Comparison of ENCODE assay signal across 1 cellular context in the genomic region with DNA sequence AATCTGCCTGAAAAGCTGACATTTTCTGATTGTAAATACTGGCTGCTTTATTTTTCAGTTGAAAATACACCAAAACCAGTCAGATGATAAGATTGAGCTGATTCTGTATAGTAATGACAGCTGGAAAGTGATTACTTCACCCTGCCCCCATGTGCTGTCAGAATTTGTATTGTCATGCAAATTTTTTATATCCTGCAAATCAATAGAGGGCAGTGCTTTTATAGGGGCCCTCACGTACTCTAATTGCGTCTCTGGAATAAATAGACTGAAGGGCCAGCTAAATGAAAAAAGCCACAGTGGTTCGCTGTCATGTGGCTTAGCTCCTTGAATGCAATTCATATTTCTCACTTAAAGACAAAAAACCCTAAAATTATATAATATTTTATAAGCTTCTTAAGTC.
TF ChIP-seq lines count a peak whose summit lies in the region.

No MANE protein-coding gene starts in this region.

TF ChIP-seq in SK-N-SH, 30 proteins besides CTCF, POLR2A, EP300 and RAD21 (continued from another document):
- TF ChIP-seq SIN3A (IDR thresholded peaks at IDR 0.05; ENCODE audit: borderline replicate concordance, low read depth, low read length) (no peak), EZH2phosphoT487 (IDR thresholded peaks at IDR 0.05; ENCODE audit: borderline replicate concordance, low read depth) (no peak), NFIC (IDR thresholded peaks at IDR 0.05; ENCODE audit: borderline replicate concordance) (no peak), ELF1 (IDR thresholded peaks at IDR 0.05) (no peak), GATA2 (CRISPR knock-in tag; IDR thresholded peaks at IDR 0.05) (no peak), FOXM1 (IDR thresholded peaks at IDR 0.05; ENCODE audit: low read depth) (no peak), MEF2A (IDR thresholded peaks at IDR 0.05; ENCODE audit: borderline replicate concordance, low read depth) (no peak), FOXJ3 (CRISPR knock-in tag; IDR thresholded peaks at IDR 0.05) (no peak), SMC3 (IDR thresholded peaks at IDR 0.05; ENCODE audit: low read depth, low read length) (no peak), RFX5 (IDR thresholded peaks at IDR 0.05; ENCODE audit: low read length) (no peak), YY1 (IDR thresholded peaks at IDR 0.05; ENCODE audit: low read depth) (no peak), RXRA (IDR thresholded peaks at IDR 0.05; ENCODE audit: borderline replicate concordance, low read depth) (no peak)
- TF ChIP-seq, protein P1, sequence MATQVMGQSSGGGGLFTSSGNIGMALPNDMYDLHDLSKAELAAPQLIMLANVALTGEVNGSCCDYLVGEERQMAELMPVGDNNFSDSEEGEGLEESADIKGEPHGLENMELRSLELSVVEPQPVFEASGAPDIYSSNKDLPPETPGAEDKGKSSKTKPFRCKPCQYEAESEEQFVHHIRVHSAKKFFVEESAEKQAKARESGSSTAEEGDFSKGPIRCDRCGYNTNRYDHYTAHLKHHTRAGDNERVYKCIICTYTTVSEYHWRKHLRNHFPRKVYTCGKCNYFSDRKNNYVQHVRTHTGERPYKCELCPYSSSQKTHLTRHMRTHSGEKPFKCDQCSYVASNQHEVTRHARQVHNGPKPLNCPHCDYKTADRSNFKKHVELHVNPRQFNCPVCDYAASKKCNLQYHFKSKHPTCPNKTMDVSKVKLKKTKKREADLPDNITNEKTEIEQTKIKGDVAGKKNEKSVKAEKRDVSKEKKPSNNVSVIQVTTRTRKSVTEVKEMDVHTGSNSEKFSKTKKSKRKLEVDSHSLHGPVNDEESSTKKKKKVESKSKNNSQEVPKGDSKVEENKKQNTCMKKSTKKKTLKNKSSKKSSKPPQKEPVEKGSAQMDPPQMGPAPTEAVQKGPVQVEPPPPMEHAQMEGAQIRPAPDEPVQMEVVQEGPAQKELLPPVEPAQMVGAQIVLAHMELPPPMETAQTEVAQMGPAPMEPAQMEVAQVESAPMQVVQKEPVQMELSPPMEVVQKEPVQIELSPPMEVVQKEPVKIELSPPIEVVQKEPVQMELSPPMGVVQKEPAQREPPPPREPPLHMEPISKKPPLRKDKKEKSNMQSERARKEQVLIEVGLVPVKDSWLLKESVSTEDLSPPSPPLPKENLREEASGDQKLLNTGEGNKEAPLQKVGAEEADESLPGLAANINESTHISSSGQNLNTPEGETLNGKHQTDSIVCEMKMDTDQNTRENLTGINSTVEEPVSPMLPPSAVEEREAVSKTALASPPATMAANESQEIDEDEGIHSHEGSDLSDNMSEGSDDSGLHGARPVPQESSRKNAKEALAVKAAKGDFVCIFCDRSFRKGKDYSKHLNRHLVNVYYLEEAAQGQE (IDR thresholded peaks at IDR 0.05; ENCODE audit: low read depth, low read length) = no peak
